ENCODE assay signal across 8 cellular contexts in genomic region chr3:137105277-137105977, GRCh38.
DNase-seq lines count a peak whose midpoint lies in the region; ATAC-seq, FAIRE-seq and TF ChIP-seq lines count a peak whose summit lies in the region.

No MANE protein-coding gene starts in this region.

- H3K9ac ChIP-seq in IMR-90 (ENCODE audit: low read depth, low read length): no peak overlapping the region
- no peak overlapping the region for H3K9ac ChIP-seq in keratinocyte (ENCODE audit: control insufficient read depth, extremely low read depth, insufficient read depth, low read length)

- no peak overlapping the region for H2BK15ac ChIP-seq in IMR-90 (ENCODE audit: low read depth, low read length)

- H2AK9ac ChIP-seq in IMR-90 (replicated peaks; ENCODE audit: low read depth, low read length, poor library complexity): no peak overlapping the region

- TF ChIP-seq POLR2A in GM12891 (IDR thresholded peaks at IDR 0.05; ENCODE audit: low read depth, low read length) (no peak), IMR-90 (IDR thresholded peaks at IDR 0.05; ENCODE audit: low read depth, low read length) (no peak)

- no peaks in the 10 kb centered on the region for H3K79me2 ChIP-seq in keratinocyte (ENCODE audit: control insufficient read depth, insufficient read depth, low read length)

- H2AK5ac ChIP-seq in IMR-90 (ENCODE audit: low read depth, low read length): no peak overlapping the region

- in situ Hi-C loops in IMR-90 (cut with MboI; ENCODE audit: low sequenced_read_pairs): loop anchor here (10.0 kb wide), 1 partner anchor 839 kb away; no protein-coding TSS in a partner anchor

- H3K4me3 ChIP-seq in IMR-90 (ENCODE audit: insufficient read depth, low read depth, low read length) (no peak overlapping the region), bronchial epithelial cell (ENCODE audit: low read depth, low read length) (no peak overlapping the region), keratinocyte (ENCODE audit: control insufficient read depth in 2 of 3, extremely low read depth in 1 of 3, insufficient read depth in 2 of 3, low read depth in 1 of 3, low read length in 3 of 3) (no peak overlapping the region), thoracic aorta (peak overlapping the region; percentile 16)

- H3K14ac ChIP-seq in IMR-90 (replicated peaks; ENCODE audit: low read depth, low read length): no peak overlapping the region

- H3K27ac ChIP-seq in IMR-90 (ENCODE audit: insufficient read depth, low read length) (no peak overlapping the region), keratinocyte (ENCODE audit: control insufficient read depth, insufficient read depth, low read length) (no peak overlapping the region), thoracic aorta (no peak overlapping the region)

- no peak overlapping the region for H3K56ac ChIP-seq in IMR-90 (ENCODE audit: extremely low read depth, insufficient read depth, low read length)

- H3K4me1 ChIP-seq in IMR-90 (ENCODE audit: control insufficient read depth, insufficient read depth, low read length): no peaks in the 10 kb centered on the region
- H3K4me1 ChIP-seq in keratinocyte (ENCODE audit: control insufficient read depth, extremely low read depth, insufficient read depth, low read length): no peaks in the 10 kb centered on the region
- no peaks in the 10 kb centered on the region for H3K4me1 ChIP-seq in thoracic aorta (ENCODE audit: control insufficient read depth in 1 of 2, low read depth in 2 of 2)

- H3K9me1 ChIP-seq in IMR-90 (ENCODE audit: insufficient read depth, low read length) (no peaks in the 10 kb centered on the region), keratinocyte (ENCODE audit: control insufficient read depth, extremely low read depth, insufficient read depth, low read length) (no peaks in the 10 kb centered on the region)

- FAIRE-seq in GM12891 (lab: Jason Lieb, UNC): peak; percentile 75
- FAIRE-seq in bronchial epithelial cell (lab: Jason Lieb, UNC): no peak
- peak; percentile 80 for FAIRE-seq in keratinocyte (lab: Jason Lieb, UNC)

- no peak overlapping the region for H4K5ac ChIP-seq in IMR-90 (ENCODE audit: low read depth, low read length)

- H2BK120ac ChIP-seq in IMR-90 (ENCODE audit: low read depth, low read length): no peak overlapping the region

- H3K36me3 ChIP-seq in IMR-90 (ENCODE audit: control insufficient read depth, insufficient read depth, low read length): no peaks in the 10 kb centered on the region
- H3K36me3 ChIP-seq in bronchial epithelial cell (ENCODE audit: control insufficient read depth, insufficient read depth, low read length): no peaks in the 10 kb centered on the region
- no peaks in the 10 kb centered on the region for H3K36me3 ChIP-seq in keratinocyte (ENCODE audit: control insufficient read depth in 2 of 2, extremely low read depth in 1 of 2, insufficient read depth in 2 of 2, low read length in 2 of 2)
- no peaks in the 10 kb centered on the region for H3K36me3 ChIP-seq in thoracic aorta

- POLR2A ChIA-PET in IMR-90 (lab: Charles Lee; ENCODE audit: unreplicated experiment): no interaction called here

- BruUV-seq in IMR-90 (replicated peaks; lab: Mats Ljungman, UMichigan): no TSS peak

- no peak overlapping the region for H3K18ac ChIP-seq in IMR-90 (ENCODE audit: low read depth, low read length)

- DNase-seq in AG09319 (ENCODE audit: extremely low read depth, low read depth) (no peak), GM12891 (ENCODE audit: insufficient read length, low spot score) (no peak), IMR-90 (peak; percentile 62), NOMO-1 treated with DMSO at 0.1 percent for 48 hours (lab: John Stamatoyannopoulos, UW; ENCODE audit: unreplicated experiment) (peak; percentile 89), bronchial epithelial cell (ENCODE audit: low read depth) (peak; percentile 55), keratinocyte (ENCODE audit: low read depth, low spot score) (no peak), thoracic aorta (ENCODE audit: low spot score) (no peak)

- 0% methylated on average over 1 of the region's 10 CpGs; no CpG with 5 or more reads in 1 of the 2 experiments for WGBS in IMR-90 (ENCODE audit: extremely low coverage in 2 of 2, insufficient read length in 1 of 2), 2 experiments

- intact Hi-C loops in IMR-90 (cut with micrococcal nuclease): loop anchor here (1.0 to 5.0 kb wide), 5 partner anchors 73 to 947 kb away; no protein-coding TSS in a partner anchor

- no peak overlapping the region for H2BK5ac ChIP-seq in IMR-90 (ENCODE audit: low read depth, low read length, poor library complexity, severe bottlenecking)

- CTCF ChIA-PET in IMR-90 (lab: Yijun Ruan, JAX): interaction anchor here (0.6 to 1.5 kb wide), 9 partner anchors 8 to 947 kb away, joined by 3 to 8 read pairs (median 3); no protein-coding TSS in a partner anchor

- H3K4me2 ChIP-seq in IMR-90 (ENCODE audit: low read depth, low read length): peak overlapping the region; percentile 18; the same call in 1 of the 2 replicates
- H3K4me2 ChIP-seq in keratinocyte (ENCODE audit: control insufficient read depth, extremely low read depth, insufficient read depth, low read depth, low read length): no peak overlapping the region

- TF ChIP-seq RAD21 in IMR-90 (IDR thresholded peaks at IDR 0.05; ENCODE audit: low read length): peak; percentile 63

- no peak overlapping the region for H2BK20ac ChIP-seq in IMR-90 (ENCODE audit: low read depth, low read length)

- peaks cover 5% of the 10 kb centered on the region for H3K27me3 ChIP-seq in IMR-90 (ENCODE audit: control insufficient read depth, insufficient read depth, low read length)
- H3K27me3 ChIP-seq in bronchial epithelial cell (ENCODE audit: control insufficient read depth, insufficient read depth, low read length): no peaks in the 10 kb centered on the region
- no peaks in the 10 kb centered on the region for H3K27me3 ChIP-seq in keratinocyte (ENCODE audit: control insufficient read depth, extremely low read depth, insufficient read depth, low read length)
- no peaks in the 10 kb centered on the region for H3K27me3 ChIP-seq in thoracic aorta (replicated peaks; ENCODE audit: insufficient read depth)

- H4K8ac ChIP-seq in IMR-90 (ENCODE audit: low read depth in 2 of 2, low read length in 2 of 2): no peak overlapping the region

- dilution Hi-C loops in IMR-90 (cut with HindIII; ENCODE audit: low sequenced_read_pairs, unreplicated experiment): no loop called here
- dilution Hi-C loops in keratinocyte (cut with MboI; ENCODE audit: extremely low pct_ligation_motif_present, low sequenced_read_pairs): no loop called here

- no peak overlapping the region for H3K23ac ChIP-seq in IMR-90 (ENCODE audit: low read depth, low read length)

- peak; percentile 55 for TF ChIP-seq CTCF in AG09319 (IDR thresholded peaks at IDR 0.05; ENCODE audit: low read depth, low read length)
- TF ChIP-seq CTCF in IMR-90 (conservative IDR thresholded peaks at IDR 0.05; ENCODE audit: low read depth, low read length): peak; percentile 70
- peak; percentile 48 for TF ChIP-seq CTCF in bronchial epithelial cell (IDR thresholded peaks at IDR 0.05; ENCODE audit: insufficient read depth, low read length, severe bottlenecking)
- TF ChIP-seq CTCF in keratinocyte (optimal IDR thresholded peaks at IDR 0.05 in 1 of 3, IDR thresholded peaks at IDR 0.05 in 1 of 3, conservative IDR thresholded peaks at IDR 0.05 in 1 of 3; ENCODE audit: extremely low read depth in 1 of 3, insufficient read depth in 2 of 3, low read length in 3 of 3): peak in 2 of 3 experiments; percentile 41 to 48
- TF ChIP-seq CTCF in thoracic aorta (IDR thresholded peaks at IDR 0.05): peak; percentile 63

- ATAC-seq in IMR-90 (ENCODE audit: low read depth): peak; percentile 88
- ATAC-seq in thoracic aorta (ENCODE audit: insufficient number of reproducible peaks, low FRiP score, low read depth): no peak
- ATAC-seq in HG03457 (IDR thresholded peaks at IDR 0.05; ENCODE audit: unreplicated experiment): no peak

- no peak overlapping the region for H3K4ac ChIP-seq in IMR-90 (ENCODE audit: low read depth, low read length)

- no peaks in the 10 kb centered on the region for H4K20me1 ChIP-seq in IMR-90 (ENCODE audit: insufficient read depth, low read length)
- H4K20me1 ChIP-seq in keratinocyte (ENCODE audit: control insufficient read depth, extremely low read depth, insufficient read depth, low read length): no peaks in the 10 kb centered on the region

- H4K91ac ChIP-seq in IMR-90 (ENCODE audit: insufficient read depth, low read depth, low read length): no peak overlapping the region

- H3K9me3 ChIP-seq in IMR-90 (ENCODE audit: control insufficient read depth, insufficient read depth, low read length) (no peaks in the 10 kb centered on the region), keratinocyte (ENCODE audit: control insufficient read depth, low read depth, low read length) (no peaks in the 10 kb centered on the region), thoracic aorta (no peaks in the 10 kb centered on the region)

- no peak overlapping the region for H2AFZ ChIP-seq in IMR-90 (replicated peaks; ENCODE audit: low read length, poor library complexity)
- no peak overlapping the region for H2AFZ ChIP-seq in keratinocyte (ENCODE audit: control insufficient read depth, low read length)

- no peaks in the 10 kb centered on the region for H3K79me1 ChIP-seq in IMR-90 (ENCODE audit: low read depth in 1 of 2, low read length in 2 of 2)

TF ChIP-seq in GM12891, 5 proteins besides CTCF, POLR2A, EP300 and RAD21:
- TF ChIP-seq POU2F2 (IDR thresholded peaks at IDR 0.05; ENCODE audit: low read depth, low read length) (no peak), SPI1 (IDR thresholded peaks at IDR 0.05; ENCODE audit: low read depth, low read length) (no peak), PAX5 (IDR thresholded peaks at IDR 0.05; ENCODE audit: insufficient read depth, low read length, severe bottlenecking) (no peak), TAF1 (IDR thresholded peaks at IDR 0.05; ENCODE audit: low read depth, low read length) (no peak), POLR2AphosphoS5 (IDR thresholded peaks at IDR 0.05; ENCODE audit: low read depth, low read length) (no peak)

TF ChIP-seq in IMR-90, 13 proteins besides CTCF, POLR2A, EP300 and RAD21:
- TF ChIP-seq SMC3 (IDR thresholded peaks at IDR 0.05; ENCODE audit: low read depth, low read length) (peak; percentile 53), MAFK (IDR thresholded peaks at IDR 0.05; ENCODE audit: low read depth, low read length) (no peak)

Comparison
In these comparisons a context has a peak if more than half of its experiments do, and no peak if none do; other contexts are left out.
1. DNase-seq: peak in IMR-90 (single experiment), NOMO-1 treated with DMSO at 0.1 percent for 48 hours (single experiment) and bronchial epithelial cell (single experiment); none in AG09319 (single experiment), GM12891 (single experiment), keratinocyte (single experiment) and thoracic aorta (single experiment).
2. Peak in every context shown above with its lines, with median percentiles within 50 percentile points of each other: CTCF ChIP-seq.